Comparison of ENCODE assay signal across 8 cellular contexts in the genomic region with DNA sequence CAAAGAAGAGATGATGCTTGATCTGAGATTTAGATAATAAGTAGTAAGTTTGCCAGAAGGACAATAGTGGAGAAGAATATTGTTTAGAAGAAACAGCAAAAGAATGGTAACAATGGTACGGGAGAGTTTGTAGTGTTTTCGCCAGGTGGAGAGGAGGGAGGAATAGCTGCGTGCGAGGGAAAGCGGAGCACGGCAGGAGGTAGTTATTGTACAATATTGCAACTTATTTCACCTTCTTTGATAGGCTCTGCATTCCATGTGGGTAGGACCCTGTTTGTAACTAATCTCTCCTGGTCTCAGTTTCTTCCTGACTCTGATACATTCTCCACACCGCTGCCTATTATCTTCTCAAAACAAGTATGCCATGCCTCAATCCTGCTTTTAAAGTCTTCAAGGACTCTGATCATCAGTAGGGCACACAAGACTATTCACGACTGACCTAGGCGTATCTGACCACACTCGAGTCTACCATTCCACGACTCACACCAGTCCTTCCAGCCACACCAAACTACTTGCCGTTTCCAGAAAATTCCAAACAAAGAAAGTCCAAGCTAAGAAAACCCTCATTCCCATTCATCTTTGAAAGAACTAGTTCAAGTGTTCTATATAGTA. TPM values are rescaled to one million over a fixed set of nuclear protein-coding genes. Genes with fewer than 3 reads are reported as not detected.
DNase-seq lines count a peak whose midpoint lies in the region; ATAC-seq, FAIRE-seq and TF ChIP-seq lines count a peak whose summit lies in the region.

No MANE protein-coding gene starts in this region.

- peak overlapping the region; percentile 76 for H3K4me2 ChIP-seq in OCI-LY3 (ENCODE audit: low read length)

- peak in 2 of 4 donors; percentile 1 for ATAC-seq in pancreas
- no peak for ATAC-seq in HG02642 (IDR thresholded peaks at IDR 0.05; ENCODE audit: poor library complexity, unreplicated experiment)
- no peak for ATAC-seq in GM21528 (IDR thresholded peaks at IDR 0.05; ENCODE audit: low FRiP score, unreplicated experiment)

- intact Hi-C loops in pancreas (cut with DNase I) = no loop called here

- H3K4me3 ChIP-seq in OCI-LY3 (ENCODE audit: low read length) (peak overlapping the region; percentile 99), epithelial cell of proximal tubule (ENCODE audit: low read depth, low read length) (peak overlapping the region; percentile 86), pancreas (peak overlapping the region; percentile 80 to 96 (median 88))

- H4K20me1 ChIP-seq in OCI-LY3 (ENCODE audit: insufficient read depth, low read length) = peaks cover 6% of the 10 kb centered on the region; the same call in 1 of the 2 replicates

- no peak overlapping the region for H2AFZ ChIP-seq in OCI-LY3 (ENCODE audit: low read depth, low read length)

- no peak for TF ChIP-seq CTCF in OCI-LY3 (IDR thresholded peaks at IDR 0.05; ENCODE audit: low read depth, low read length)
- TF ChIP-seq CTCF in epithelial cell of proximal tubule (conservative IDR thresholded peaks at IDR 0.05; ENCODE audit: low read depth, low read length) = no peak
- no peak for TF ChIP-seq CTCF in pancreas (IDR thresholded peaks at IDR 0.05)

- H3K4me1 ChIP-seq in OCI-LY3 (ENCODE audit: low read length) = peaks cover 11% of the 10 kb centered on the region
- H3K4me1 ChIP-seq in pancreas = peaks cover 5 to 18% (median 14%) of the 10 kb centered on the region in 3 donors

- no peaks in the 10 kb centered on the region for H3K27me3 ChIP-seq in OCI-LY3 (ENCODE audit: low read depth, low read length)
- no peaks in the 10 kb centered on the region for H3K27me3 ChIP-seq in pancreas

- H3K79me2 ChIP-seq in OCI-LY3 (ENCODE audit: low read length) = peaks cover 47% of the 10 kb centered on the region

- no peaks in the 10 kb centered on the region for H3K36me3 ChIP-seq in OCI-LY3 (replicated peaks; ENCODE audit: low read depth, low read length)
- peaks cover 0 to 15% (median 0%) of the 10 kb centered on the region in 3 donors for H3K36me3 ChIP-seq in pancreas

- H3K9me3 ChIP-seq in OCI-LY3 (ENCODE audit: insufficient read depth, low read length) (no peaks in the 10 kb centered on the region), pancreas (no peaks in the 10 kb centered on the region)

- H3K9ac ChIP-seq in OCI-LY3 (ENCODE audit: low read length) = peak overlapping the region; percentile 97

- DNase-seq in EH (ENCODE audit: low read depth) (peak; percentile 2), epithelial cell of proximal tubule (ENCODE audit: low read depth) (no peak), pancreas (no peak), HuH-7 (ENCODE audit: low spot score) (no peak)
- no peak for DNase-seq in stimulated activated CD4-positive, alpha-beta T cell treated with anti-CD3 and anti-CD28 coated beads, Interleukin-2, amount 100 ng/mL, for 48 hours

- H3K27ac ChIP-seq in OCI-LY3 (ENCODE audit: low read length) (peak overlapping the region; percentile 88; the same call in 1 of the 2 replicates), pancreas (peak overlapping the region in 3 of 4 donors; percentile 89 to 98 (median 94))

- FAIRE-seq in pancreas (lab: Jason Lieb, UNC) = no peak

- WGBS in pancreas, 2 donors = 7 to 8% methylated on average over 12 of the region's 12 CpGs

RNA-seq across cellular contexts. Expression of a gene that starts 1.1 kb away (rescaled TPM):
- total RNA-seq in epithelial cell of proximal tubule (20.9 and 33.0 TPM in 2 replicates), pancreas (10 to 100 TPM in 2 of 6 donors, 1 to 10 TPM in 4; 6.5 to 13.4 (median 8.0) TPM)
- 10 to 100 TPM in 1 of 2 donors, 1 to 10 TPM in 1; 9.1 to 14.2 TPM for polyA plus RNA-seq in pancreas

RNA-seq across cellular contexts. Expression of a gene that starts 21.4 kb away (rescaled TPM):
- total RNA-seq in epithelial cell of proximal tubule (35.3 and 38.0 TPM in 2 replicates), pancreas (10 to 100 TPM; 17.7 to 24.8 (median 22.6) TPM)
- polyA plus RNA-seq in pancreas = 10 to 100 TPM; 10.6 to 31.6 TPM

RNA-seq across cellular contexts. Expression of a gene that starts 59.9 kb away (rescaled TPM):
- 0.07 and 0.17 TPM in 2 replicates for total RNA-seq in epithelial cell of proximal tubule
- 1 to 10 TPM in 1 of 6 donors, under 1 TPM in 5; 0.08 to 1.1 (median 0.56) TPM for total RNA-seq in pancreas
- polyA plus RNA-seq in pancreas = under 1 TPM; 0.16 to 0.23 TPM
